1 cellular context compared by ENCODE assay signal in the genomic region with DNA sequence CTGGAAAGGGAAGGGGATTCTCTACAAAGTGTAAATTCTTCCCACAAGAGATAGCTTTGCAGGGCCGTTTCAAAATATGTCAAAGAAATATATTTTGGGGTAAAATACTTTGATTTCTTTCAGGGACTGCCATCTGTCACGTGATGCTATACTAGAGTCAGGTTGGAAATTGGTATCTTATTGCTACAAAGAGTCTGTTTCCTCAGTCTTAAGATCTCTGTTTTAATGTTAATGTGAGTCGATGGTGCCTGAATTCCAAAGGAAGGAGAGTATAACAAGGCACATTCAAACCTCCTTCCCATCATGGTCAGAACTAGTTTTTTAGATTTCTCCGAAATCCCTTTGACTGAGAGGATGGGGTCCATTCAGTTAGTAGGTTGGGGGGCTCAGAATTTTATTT.
TF ChIP-seq lines count a peak whose summit lies in the region.

No MANE protein-coding gene starts in this region.

TF ChIP-seq in K562, 482 proteins besides CTCF, POLR2A, EP300 and RAD21:
- TF ChIP-seq, protein P1, sequence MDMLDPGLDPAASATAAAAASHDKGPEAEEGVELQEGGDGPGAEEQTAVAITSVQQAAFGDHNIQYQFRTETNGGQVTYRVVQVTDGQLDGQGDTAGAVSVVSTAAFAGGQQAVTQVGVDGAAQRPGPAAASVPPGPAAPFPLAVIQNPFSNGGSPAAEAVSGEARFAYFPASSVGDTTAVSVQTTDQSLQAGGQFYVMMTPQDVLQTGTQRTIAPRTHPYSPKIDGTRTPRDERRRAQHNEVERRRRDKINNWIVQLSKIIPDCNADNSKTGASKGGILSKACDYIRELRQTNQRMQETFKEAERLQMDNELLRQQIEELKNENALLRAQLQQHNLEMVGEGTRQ (CRISPR knock-in tag; IDR thresholded peaks at IDR 0.05) = peak; percentile 8; the same call in 1 of the 2 replicates
- TF ChIP-seq CTCFL (IDR thresholded peaks at IDR 0.05; ENCODE audit: borderline replicate concordance, insufficient read depth, low read depth, low read length, poor library complexity, severe bottlenecking) (no peak), CBFA2T2 (conservative IDR thresholded peaks at IDR 0.05) (0 out of 2 replicates have a peak, but pooled peaks have one; percentile 17), RAD51 (IDR thresholded peaks at IDR 0.05; ENCODE audit: borderline replicate concordance, low read depth) (peak; percentile 56; the same call in 1 of the 2 replicates)
- TF ChIP-seq, protein P2, sequence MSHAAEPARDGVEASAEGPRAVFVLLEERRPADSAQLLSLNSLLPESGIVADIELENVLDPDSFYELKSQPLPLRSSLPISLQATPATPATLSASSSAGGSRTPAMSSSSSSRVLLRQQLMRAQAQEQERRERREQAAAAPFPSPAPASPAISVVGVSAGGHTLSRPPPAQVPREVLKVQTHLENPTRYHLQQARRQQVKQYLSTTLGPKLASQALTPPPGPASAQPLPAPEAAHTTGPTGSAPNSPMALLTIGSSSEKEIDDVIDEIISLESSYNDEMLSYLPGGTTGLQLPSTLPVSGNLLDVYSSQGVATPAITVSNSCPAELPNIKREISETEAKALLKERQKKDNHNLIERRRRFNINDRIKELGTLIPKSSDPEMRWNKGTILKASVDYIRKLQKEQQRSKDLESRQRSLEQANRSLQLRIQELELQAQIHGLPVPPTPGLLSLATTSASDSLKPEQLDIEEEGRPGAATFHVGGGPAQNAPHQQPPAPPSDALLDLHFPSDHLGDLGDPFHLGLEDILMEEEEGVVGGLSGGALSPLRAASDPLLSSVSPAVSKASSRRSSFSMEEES (CRISPR knock-in tag; IDR thresholded peaks at IDR 0.05) = peak; percentile 88
